ENCODE assay signal across 21 cellular contexts in genomic region chr16:58465817-58466216, GRCh38. TPM values are rescaled to one million over a fixed set of nuclear protein-coding genes. Genes with fewer than 3 reads are reported as not detected.
DNase-seq lines count a peak whose midpoint lies in the region; ATAC-seq, FAIRE-seq and TF ChIP-seq lines count a peak whose summit lies in the region.
"Had no signal": no experiment of that assay in that cellular context is flagged by ENCODE, and none has a peak within 500 bp of the region (broad histone marks: within the 10 kb centered on the region; RNA-seq: fewer than 3 reads in every experiment).

No MANE protein-coding gene starts in this region.

- TF ChIP-seq POLR2A in H1 (IDR thresholded peaks at IDR 0.05; ENCODE audit: control extremely low read depth in 1 of 2, low read depth in 2 of 2, low read length in 2 of 2) = no peak

- H3K4me3 ChIP-seq in NT2/D1 (ENCODE audit: insufficient read length, low read depth) (peak overlapping the region; percentile 67), H1 (ENCODE audit: extremely low read depth in 1 of 4, insufficient read depth in 2 of 4, low read depth in 3 of 4, low read length in 4 of 4) (peak overlapping the region in 2 of 4 experiments; percentile 54 to 79; a peak in 1 of 8 replicates), neural cell (ENCODE audit: low read length) (peak overlapping the region; percentile 91), upper lobe of right lung (peak overlapping the region; percentile 52), SK-N-SH (ENCODE audit: low read depth in 2 of 2, low read length in 1 of 2) (no peak overlapping the region)
- H3K4me3 ChIP-seq: SJSA1 had no signal

- H3K9me2 ChIP-seq in neural cell (ENCODE audit: insufficient read depth, low read length) (no peaks in the 10 kb centered on the region), SK-N-SH (no peaks in the 10 kb centered on the region)

- H3K36me3 ChIP-seq in NT2/D1 (ENCODE audit: insufficient read depth, insufficient read length, low read length) (no peaks in the 10 kb centered on the region), H1 (ENCODE audit: control insufficient read depth in 2 of 4, insufficient read depth in 4 of 4, low read length in 3 of 4) (peaks cover 0 to 3% (median 0%) of the 10 kb centered on the region in 4 experiments; a peak in 1 of 8 replicates), neural cell (ENCODE audit: insufficient read depth, low read length) (no peaks in the 10 kb centered on the region), upper lobe of right lung (no peaks in the 10 kb centered on the region), SK-N-SH (replicated peaks in 1 of 2; ENCODE audit: control insufficient read depth in 1 of 2, insufficient read depth in 2 of 2, low read length in 1 of 2) (no peaks in the 10 kb centered on the region)
- H3K36me3 ChIP-seq: SJSA1 had no signal

- DNase-seq in NT2/D1 (ENCODE audit: low read depth, low spot score) (no peak), H1 (ENCODE audit: low read depth in 1 of 2, low spot score in 2 of 2) (no peak), upper lobe of right lung (no peak), SK-N-SH (no peak)
- DNase-seq in activated CD4-positive, CD25-positive, alpha-beta regulatory T cell (lab: John Stamatoyannopoulos, UW) = no peak
- DNase-seq: ACHN; C1 segment of cervical spinal cord; CD8-positive, alpha-beta memory T cell; HFFc6; IMR-90; NCI-H1436; NCI-H1930; NCI-H345; NCI-H524 treated with DMSO at 0.1 percent for 48 hours; PC-9 had no signal

- H3K79me2 ChIP-seq in H1 (ENCODE audit: control insufficient read depth in 1 of 2, insufficient read depth in 2 of 2, low read length in 2 of 2) (no peaks in the 10 kb centered on the region), neural cell (replicated peaks; ENCODE audit: insufficient read depth, low read length) (no peaks in the 10 kb centered on the region), SK-N-SH (ENCODE audit: insufficient read depth) (no peaks in the 10 kb centered on the region)

- no peak for TF ChIP-seq EP300 in H1 (IDR thresholded peaks at IDR 0.05; ENCODE audit: borderline replicate concordance in 1 of 2, low read depth in 2 of 2, low read length in 2 of 2)
- TF ChIP-seq EP300 in neural cell (conservative IDR thresholded peaks at IDR 0.05; ENCODE audit: poor library complexity, severe bottlenecking) = no peak
- no peak for TF ChIP-seq EP300 in SK-N-SH (IDR thresholded peaks at IDR 0.05; ENCODE audit: borderline replicate concordance in 1 of 2, low read depth in 1 of 2, low read length in 1 of 2)

- peak overlapping the region; percentile 90 to 95; a peak in 3 of 4 replicates for H3K4me2 ChIP-seq in H1 (ENCODE audit: insufficient read depth in 1 of 2, low read depth in 2 of 2, low read length in 2 of 2)
- H3K4me2 ChIP-seq in neural cell (ENCODE audit: low read length) = peak overlapping the region; percentile 76
- no peak overlapping the region for H3K4me2 ChIP-seq in SK-N-SH

- CTCF ChIA-PET in H1 (lab: Charles Lee; ENCODE audit: partially characterized antibody) = interaction anchor here (0.6 to 2.7 kb wide), 15 partner anchors 8 to 166 kb away, joined by 3 to 11 read pairs (median 4); no protein-coding TSS in a partner anchor
- CTCF ChIA-PET in SK-N-SH (lab: Yijun Ruan, JAX) = interaction anchor here (1.0 to 3.3 kb wide), 10 partner anchors 8 to 195 kb away, joined by 3 to 16 read pairs (median 4); no protein-coding TSS in a partner anchor

- H3K56ac ChIP-seq in H1 (replicated peaks; ENCODE audit: insufficient read length, low read depth, low read length) = no peak overlapping the region

- H2BK5ac ChIP-seq in H1 (ENCODE audit: low read depth, low read length) = no peak overlapping the region

- no peak overlapping the region for H4K91ac ChIP-seq in H1 (replicated peaks; ENCODE audit: insufficient read length, low read length)

- H3K18ac ChIP-seq in H1 (ENCODE audit: extremely low read depth, low read length) = no peak overlapping the region

- POLR2A ChIA-PET in H1 (lab: Charles Lee; ENCODE audit: partially characterized antibody) (no interaction called here), SK-N-SH (lab: Yijun Ruan, JAX) (no interaction called here)

- intact Hi-C loops in upper lobe of right lung (cut with DNase I) = no loop called here

- no peak overlapping the region for H4K5ac ChIP-seq in H1 (ENCODE audit: insufficient read length, low read depth, low read length)

- ATAC-seq in upper lobe of right lung = no peak
- no peak for ATAC-seq in HG03565 (IDR thresholded peaks at IDR 0.05; ENCODE audit: unreplicated experiment)

- H3K23me2 ChIP-seq in H1 (ENCODE audit: low read depth, low read length) = peaks cover 19% of the 10 kb centered on the region

- no peaks in the 10 kb centered on the region for H3K79me1 ChIP-seq in H1 (ENCODE audit: low read depth, low read length)

- no peak overlapping the region for H2BK20ac ChIP-seq in H1 (ENCODE audit: low read length)

- H3K23ac ChIP-seq in H1 (ENCODE audit: insufficient read length) = no peak overlapping the region

- H3K4me1 ChIP-seq in NT2/D1 (ENCODE audit: insufficient read depth, insufficient read length) (peaks cover 12% of the 10 kb centered on the region), H1 (replicated peaks in 1 of 4; ENCODE audit: control insufficient read depth in 3 of 4, insufficient read depth in 4 of 4, low read length in 3 of 4) (peaks cover 0 to 19% (median 7%) of the 10 kb centered on the region in 4 experiments; a peak in 6 of 7 replicates), upper lobe of right lung (peaks cover 6% of the 10 kb centered on the region), SK-N-SH (ENCODE audit: control insufficient read depth in 1 of 2, insufficient read depth in 2 of 2, low read depth in 1 of 2, low read length in 1 of 2) (peaks cover 0 to 5% of the 10 kb centered on the region in 2 experiments; a peak in 1 of 4 replicates)

- H4K8ac ChIP-seq in H1 (ENCODE audit: extremely low read depth, insufficient read depth, low read length) = no peak overlapping the region

- no peak overlapping the region for H3K4ac ChIP-seq in H1 (replicated peaks; ENCODE audit: insufficient read length, low read depth, low read length)

- H3K9ac ChIP-seq in NT2/D1 (ENCODE audit: insufficient read length, low read depth) (peak overlapping the region; percentile 26), H1 (replicated peaks in 1 of 4; ENCODE audit: extremely low read depth in 1 of 4, low read depth in 3 of 4, low read length in 3 of 4) (no peak overlapping the region), neural cell (ENCODE audit: low read length) (peak overlapping the region; percentile 91), SK-N-SH (no peak overlapping the region)

- H3K27me3 ChIP-seq in NT2/D1 (ENCODE audit: insufficient read depth, insufficient read length) (peaks cover 58% of the 10 kb centered on the region), H1 (replicated peaks in 1 of 4; ENCODE audit: control insufficient read depth in 3 of 4, extremely low read depth in 1 of 4, insufficient read depth in 3 of 4, low read length in 3 of 4) (peaks cover 27 to 54% (median 48%) of the 10 kb centered on the region in 4 experiments), neural cell (ENCODE audit: insufficient read depth, low read depth, low read length) (peaks cover 15% of the 10 kb centered on the region), upper lobe of right lung (peaks cover 63% of the 10 kb centered on the region), SK-N-SH (ENCODE audit: insufficient read depth) (peaks cover 38% of the 10 kb centered on the region)

- 85% methylated on average over 12 of the region's 13 CpGs; no CpG with 5 or more reads in 1 of the 2 experiments for WGBS in H1 (ENCODE audit: extremely low coverage in 1 of 2, insufficient coverage in 1 of 2, insufficient read length in 1 of 2, insufficient replicate concordance in 2 of 2, low coverage in 1 of 2, low lambda C conversion rate in 2 of 2, missing lambda C conversion rate in 1 of 2), 2 experiments
- 92% methylated on average over 8 of the region's 13 CpGs for WGBS in SK-N-SH (ENCODE audit: low lambda C conversion rate)

- H2AFZ ChIP-seq in H1 (ENCODE audit: low read length) (no peak overlapping the region), neural cell (ENCODE audit: low read depth, low read length) (no peak overlapping the region), SK-N-SH (ENCODE audit: low read depth) (no peak overlapping the region)
- H2AFZ ChIP-seq: PC-9 had no signal

- TF ChIP-seq RAD21 in H1 (IDR thresholded peaks at IDR 0.05 in 1 of 2, conservative IDR thresholded peaks at IDR 0.05 in 1 of 2; ENCODE audit: low read depth in 2 of 2, low read length in 2 of 2) = no peak
- no peak for TF ChIP-seq RAD21 in neural cell (conservative IDR thresholded peaks at IDR 0.05)
- TF ChIP-seq RAD21 in SK-N-SH (IDR thresholded peaks at IDR 0.05; ENCODE audit: low read length) = no peak

- H3F3A ChIP-seq in neural cell (ENCODE audit: insufficient read depth, low read length, poor library complexity, severe bottlenecking) = no peaks in the 10 kb centered on the region
- H3F3A ChIP-seq in SK-N-SH (replicated peaks; ENCODE audit: insufficient read depth) = no peaks in the 10 kb centered on the region

- no peaks in the 10 kb centered on the region for H4K20me1 ChIP-seq in H1 (replicated peaks in 1 of 2; ENCODE audit: control insufficient read depth in 1 of 2, insufficient read depth in 2 of 2, low read length in 2 of 2)
- no peaks in the 10 kb centered on the region for H4K20me1 ChIP-seq in neural cell (ENCODE audit: insufficient read depth)
- H4K20me1 ChIP-seq in SK-N-SH (ENCODE audit: insufficient read depth) = no peaks in the 10 kb centered on the region

- H2AK5ac ChIP-seq in H1 (ENCODE audit: low read depth, low read length) = no peak overlapping the region

- H3K27ac ChIP-seq in H1 (ENCODE audit: low read depth, low read length) (no peak overlapping the region), neural cell (ENCODE audit: low read length) (no peak overlapping the region), upper lobe of right lung (no peak overlapping the region), SK-N-SH (ENCODE audit: low read depth in 2 of 2, low read length in 1 of 2) (no peak overlapping the region)
- H3K27ac ChIP-seq: PC-9, SJSA1 had no signal

- H2BK120ac ChIP-seq in H1 (replicated peaks; ENCODE audit: low read depth, low read length) = no peak overlapping the region

- FAIRE-seq in H1 (lab: Jason Lieb, UNC) = no peak
- FAIRE-seq: GM12891, GM18507, HTR-8/SVneo had no signal

- no peaks in the 10 kb centered on the region for H3K9me3 ChIP-seq in NT2/D1 (ENCODE audit: insufficient read depth, low read length)
- no peaks in the 10 kb centered on the region for H3K9me3 ChIP-seq in H1 (ENCODE audit: insufficient read depth in 2 of 2, low read depth in 1 of 2, low read length in 1 of 2)
- H3K9me3 ChIP-seq in neural cell (ENCODE audit: low read length) = no peaks in the 10 kb centered on the region
- H3K9me3 ChIP-seq in upper lobe of right lung = no peaks in the 10 kb centered on the region
- H3K9me3 ChIP-seq in SK-N-SH = no peaks in the 10 kb centered on the region
- H3K9me3 ChIP-seq: SJSA1 had no signal

- H2BK15ac ChIP-seq in H1 (ENCODE audit: low read length) = no peak overlapping the region

- no peak overlapping the region for H2BK12ac ChIP-seq in H1 (ENCODE audit: low read depth, low read length)

- H3K14ac ChIP-seq in H1 (ENCODE audit: insufficient read length) = no peak overlapping the region

- no peak for TF ChIP-seq CTCF in H1 (IDR thresholded peaks at IDR 0.05; ENCODE audit: control extremely low read depth in 1 of 3, insufficient read depth in 1 of 3, low read depth in 1 of 3, low read length in 3 of 3)
- TF ChIP-seq CTCF in neural cell (IDR thresholded peaks at IDR 0.05; ENCODE audit: poor library complexity, severe bottlenecking) = no peak
- no peak for TF ChIP-seq CTCF in upper lobe of right lung (IDR thresholded peaks at IDR 0.05)
- TF ChIP-seq CTCF in SK-N-SH (IDR thresholded peaks at IDR 0.05) = no peak

RNA-seq across cellular contexts. Expression of gene NDRG4, which starts 34.1 kb away (rescaled TPM):
- total RNA-seq in H1 (2021; fragmentation: NEBNext Ultra II Directional; extraction: Animal tissue kit (Norgen Biotek cat#: 25700)) = 18.9 and 20.8 TPM in 2 replicates
- polyA plus RNA-seq in H1 (2011; rRNA removed) = 30.9 and 45.7 TPM in 2 replicates
- polyA plus RNA-seq in H1 (2011; cell fraction: cytosol; rRNA removed) = 36.6 TPM
- polyA plus RNA-seq in H1 (2011; cell fraction: nucleus; rRNA removed) = 92.2 TPM
- polyA plus RNA-seq in H1 (2012, experiment 1 of 2) = 24.3 to 38.5 TPM (median 26.3 TPM) in 4 replicates
- polyA plus RNA-seq in H1 (2012, experiment 2 of 2) = 13.1 TPM
- 14.9 TPM for polyA plus RNA-seq in H1 (2013, experiment 1 of 2)
- polyA plus RNA-seq in H1 (2013, experiment 2 of 2) = 13.9 TPM
- 33.2 and 38.9 TPM in 2 replicates for polyA minus RNA-seq in H1 (2011; rRNA and poly(A)+ RNA removed)
- polyA minus RNA-seq in H1 (2011; cell fraction: cytosol; rRNA and poly(A)+ RNA removed) = 27.0 TPM
- polyA minus RNA-seq in H1 (2011; cell fraction: nucleus; rRNA and poly(A)+ RNA removed) = 34.6 TPM
- polyA plus RNA-seq in neural cell = 507 and 592 TPM in 2 replicates
- polyA minus RNA-seq in neural cell = 346 and 414 TPM in 2 replicates
- total RNA-seq in upper lobe of right lung = 48.1 TPM
- 46.2 and 52.0 TPM in 2 replicates for polyA plus RNA-seq in SK-N-SH (2012; rRNA removed)
- 18.9 and 28.9 TPM in 2 replicates for polyA plus RNA-seq in SK-N-SH (2012; cell fraction: cytosol; rRNA removed)
- 127 and 159 TPM in 2 replicates for polyA plus RNA-seq in SK-N-SH (2012; cell fraction: nucleus; rRNA removed)

RNA-seq across cellular contexts. Expression of gene SETD6, which starts 49.5 kb away (rescaled TPM):
- 37.0 and 40.5 TPM in 2 replicates for total RNA-seq in H1 (2021; fragmentation: NEBNext Ultra II Directional; extraction: Animal tissue kit (Norgen Biotek cat#: 25700))
- polyA plus RNA-seq in H1 (2011; rRNA removed) (25.3 and 34.1 TPM in 2 replicates), neural cell (59.4 and 61.2 TPM in 2 replicates), SK-N-SH (2012; rRNA removed) (17.2 and 22.2 TPM in 2 replicates)
- 40.3 TPM for polyA plus RNA-seq in H1 (2011; cell fraction: cytosol; rRNA removed)
- polyA plus RNA-seq in H1 (2011; cell fraction: nucleus; rRNA removed) = 84.0 TPM
- polyA plus RNA-seq in H1 (2012, experiment 1 of 2) = 35.9 to 46.2 TPM (median 43.6 TPM) in 4 replicates
- 10.2 TPM for polyA plus RNA-seq in H1 (2012, experiment 2 of 2)
- polyA plus RNA-seq in H1 (2013, experiment 1 of 2) = 29.8 TPM
- 26.8 TPM for polyA plus RNA-seq in H1 (2013, experiment 2 of 2)
- 25.6 and 31.0 TPM in 2 replicates for polyA minus RNA-seq in H1 (2011; rRNA and poly(A)+ RNA removed)
- polyA minus RNA-seq in H1 (2011; cell fraction: cytosol; rRNA and poly(A)+ RNA removed) = 21.4 TPM
- polyA minus RNA-seq in H1 (2011; cell fraction: nucleus; rRNA and poly(A)+ RNA removed) = 85.0 TPM
- 34.6 and 36.9 TPM in 2 replicates for polyA minus RNA-seq in neural cell
- 22.0 TPM for total RNA-seq in upper lobe of right lung
- polyA plus RNA-seq in SK-N-SH (2012; cell fraction: cytosol; rRNA removed) = 8.7 and 9.0 TPM in 2 replicates
- 107 and 134 TPM in 2 replicates for polyA plus RNA-seq in SK-N-SH (2012; cell fraction: nucleus; rRNA removed)

Comparison
In these comparisons a context has a peak if more than half of its experiments do, and no peak if none do; other contexts are left out.
1. H3K4me3 ChIP-seq: peak in NT2/D1 (single experiment), neural cell (single experiment) and upper lobe of right lung (single experiment); none in SK-N-SH (0 of 2).
2. H3K9ac ChIP-seq: peak in NT2/D1 (single experiment) and neural cell (single experiment); none in H1 (0 of 4) and SK-N-SH (single experiment).